In the genomic region with DNA sequence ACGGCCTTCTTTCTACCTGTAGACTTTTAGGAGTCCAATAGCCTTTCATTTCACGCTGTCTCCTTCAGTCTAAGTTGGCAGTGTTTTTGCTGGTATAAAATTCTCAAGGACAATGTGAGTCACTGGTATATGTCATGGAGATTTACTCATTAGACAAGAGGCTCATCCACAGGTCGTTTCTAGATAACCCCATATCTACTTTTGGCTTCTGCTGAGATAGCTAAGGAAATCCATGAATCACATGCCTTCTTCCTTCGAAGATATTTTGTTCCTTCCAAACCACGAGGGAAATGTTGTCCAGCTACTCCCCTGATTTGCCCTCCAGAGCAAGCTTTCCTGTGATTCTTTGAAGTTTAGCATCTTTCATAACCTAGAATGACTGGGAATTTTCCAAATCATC, we compare ENCODE assay signal across 32 cellular contexts. TPM values are rescaled to one million over a fixed set of nuclear protein-coding genes. Genes with fewer than 3 reads are reported as not detected.
"Had no signal": no experiment of that assay in that cellular context is flagged by ENCODE, and none has a peak within 500 bp of the region (broad histone marks: within the 10 kb centered on the region; RNA-seq: fewer than 3 reads in every experiment).

No MANE protein-coding gene starts in this region.

- H3K36me3 Mint-ChIP-seq: T-cell had no signal

- DNase-seq: Kasumi-1, NCI-H1048, NCI-H1092 treated with DMSO at 0.1 percent for 48 hours, NCI-H1105 treated with DMSO at 0.1 percent for 48 hours, NCI-H1417, NCI-H1436 treated with DMSO at 0.1 percent for 48 hours, NCI-H1694 treated with DMSO at 0.1 percent for 48 hours, NCI-H187 treated with DMSO at 0.1 percent for 48 hours, NCI-H2029, NCI-H2081, NCI-H2171 treated with DMSO at 0.1 percent for 48 hours, NCI-H2227 treated with DMSO at 0.1 percent for 48 hours, NCI-H345, NCI-H446 treated with DMSO at 0.1 percent for 48 hours, NCI-H510A, NCI-H524, NCI-H526, NCI-H69, NCI-H748 treated with DMSO at 0.1 percent for 48 hours, NCI-H82, PC-9, SHP77, SIG-M5, SJCRH30, T-cell had no signal

- H3K4me1 ChIP-seq: SJCRH30 had no signal

- ATAC-seq: Panc1, Right ventricle myocardium inferior, SK-N-SH treated with all-trans-retinoic acid at 6 μM for 48 hours, T-cell had no signal

- H3K36me3 ChIP-seq: SJCRH30 had no signal

- H3K4me3 ChIP-seq: PC-9, SJCRH30, SK-N-MC had no signal

- H3K27ac ChIP-seq: PC-9, RWPE1, SJCRH30, SK-N-MC had no signal

- H3K4me3 Mint-ChIP-seq: T-cell had no signal

- FAIRE-seq: RCC 7860 had no signal

- H3K4me1 Mint-ChIP-seq: T-cell had no signal

- H3K9me3 ChIP-seq: SJCRH30 had no signal

- H3K4me2 ChIP-seq: PC-9 had no signal

- H3K27ac Mint-ChIP-seq: T-cell had no signal

- H3K27me3 ChIP-seq: SJCRH30 had no signal

- H2AFZ ChIP-seq: PC-9 had no signal

RNA-seq across cellular contexts. Expression of a gene that starts 38.5 kb away (rescaled TPM):
- total RNA-seq: OCI-LY7, SJCRH30 had no signal
